ENCODE assay signal across 1 cellular context in the genomic region with DNA sequence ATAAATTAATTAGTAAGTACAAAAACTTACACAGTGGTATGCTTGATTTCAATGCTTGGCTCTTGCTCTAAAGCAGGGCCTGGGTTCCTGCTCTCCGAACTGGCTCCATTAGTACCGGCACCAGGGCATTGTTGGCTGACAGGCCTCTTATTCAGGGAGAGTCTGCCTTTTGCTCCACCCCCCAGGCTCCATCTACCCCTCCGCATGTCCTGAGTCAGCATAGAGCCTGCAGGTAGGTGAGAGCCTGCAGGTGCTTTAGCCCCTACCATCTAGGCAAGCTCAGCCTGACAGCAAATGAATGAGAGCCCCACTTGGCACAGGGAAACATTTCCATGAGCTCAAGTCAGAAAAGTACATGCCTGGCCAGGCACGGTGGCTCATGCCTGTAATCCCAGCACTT.
TF ChIP-seq lines count a peak whose summit lies in the region.

No MANE protein-coding gene starts in this region.

TF ChIP-seq in H1, 55 proteins besides CTCF, POLR2A, EP300 and RAD21:
- peak; percentile 60; the same call in 1 of the 2 replicates for TF ChIP-seq MAFK (IDR thresholded peaks at IDR 0.05; ENCODE audit: low read depth, low read length)
- no peak for TF ChIP-seq SRF (IDR thresholded peaks at IDR 0.05; ENCODE audit: low read depth, low read length)
- TF ChIP-seq SAP30 (IDR thresholded peaks at IDR 0.05; ENCODE audit: insufficient read depth, insufficient replicate concordance, low read length): no peak
